ENCODE assay signal across 32 cellular contexts in genomic region chr12:95978774-95979173, GRCh38. TPM values are rescaled to one million over a fixed set of nuclear protein-coding genes. Genes with fewer than 3 reads are reported as not detected.
DNase-seq lines count a peak whose midpoint lies in the region; ATAC-seq, FAIRE-seq and TF ChIP-seq lines count a peak whose summit lies in the region.
"Had no signal": no experiment of that assay in that cellular context is flagged by ENCODE, and none has a peak within 500 bp of the region (broad histone marks: within the 10 kb centered on the region; RNA-seq: fewer than 3 reads in every experiment).

No MANE protein-coding gene starts in this region.

- H3K4me3 ChIP-seq in HepG2 (replicated peaks in 1 of 3; ENCODE audit: insufficient read depth in 1 of 3, low read depth in 2 of 3, low read length in 3 of 3) (no peak overlapping the region), right lobe of liver (no peak overlapping the region), K562 (no peak overlapping the region), liver (ENCODE audit: low read depth in 1 of 3, low read length in 3 of 3) (no peak overlapping the region)
- H3K4me3 ChIP-seq: BLaER1, GM12878 had no signal

- TF ChIP-seq RAD21 in HepG2 (CRISPR knock-in tag; IDR thresholded peaks at IDR 0.05) (no peak), K562 (CRISPR knock-in tag; conservative IDR thresholded peaks at IDR 0.05 in 1 of 2, IDR thresholded peaks at IDR 0.05 in 1 of 2) (no peak), liver (IDR thresholded peaks at IDR 0.05) (no peak)

- DNase-seq in HepG2 (ENCODE audit: low spot score) = no peak
- no peak for DNase-seq in right lobe of liver
- peak in 1 of 4 experiments; percentile 6 for DNase-seq in K562 (ENCODE audit: extremely low read depth in 1 of 4, low spot score in 3 of 4)
- peak; percentile 7 for DNase-seq in ecto neural progenitor cell (ENCODE audit: low spot score)
- DNase-seq in effector CD8-positive, alpha-beta T cell (lab: John Stamatoyannopoulos, UW) = no peak
- no peak for DNase-seq in activated gamma-delta T cell treated with Interleukin-2 at 50 U/mL for 16 hours
- DNase-seq: 8988T; ACHN; BE2C; C1 segment of cervical spinal cord; CD4-positive, alpha-beta memory T cell; CD4-positive, CD25-positive, alpha-beta regulatory T cell; CD8-positive, alpha-beta memory T cell; COR-L47; DMS 273 treated with DMSO at 0.1 percent for 48 hours; DMS153; DMS53; DMS79; DND-41; EL; GDM1 had no signal

- no peak overlapping the region; the same call in 1 of the 2 replicates for H3K4me2 ChIP-seq in HepG2 (ENCODE audit: low read depth, low read length)
- no peak overlapping the region; the same call in 1 of the 2 replicates for H3K4me2 ChIP-seq in K562 (ENCODE audit: insufficient read depth, low read length)
- H3K4me2 ChIP-seq: BLaER1 had no signal

- H3K27ac ChIP-seq in HepG2 (ENCODE audit: extremely low read length, insufficient read depth, low read length) (no peak overlapping the region), right lobe of liver (peak overlapping the region in 1 of 3 donors; percentile 77), K562 (ENCODE audit: extremely low read depth, low read depth, low read length) (no peak overlapping the region), liver (ENCODE audit: low read depth in 1 of 2, low read length in 2 of 2) (no peak overlapping the region)
- H3K27ac ChIP-seq: BLaER1 had no signal

- H3K9me3 ChIP-seq in HepG2 (ENCODE audit: low read length) = no peaks in the 10 kb centered on the region
- H3K9me3 ChIP-seq in right lobe of liver = no peaks in the 10 kb centered on the region
- H3K9me3 ChIP-seq in K562 (replicated peaks; ENCODE audit: control insufficient read depth, insufficient read depth, low read depth, low read length) = no peaks in the 10 kb centered on the region
- no peaks in the 10 kb centered on the region for H3K9me3 ChIP-seq in liver (ENCODE audit: control insufficient read depth in 4 of 4, low read length in 3 of 4)
- H3K9me3 ChIP-seq: BE2C, BLaER1 had no signal

- in situ Hi-C loops in HepG2 (cut with HindIII; ENCODE audit: extremely low pct_ligation_motif_present, low pct_unique_long_range_greater_than_20kb) (loop anchor here (25.0 kb wide), 1 partner anchor 391 kb away; no protein-coding TSS in a partner anchor), K562 (cut with MboI) (no loop called here)

- FAIRE-seq in HepG2 (lab: Jason Lieb, UNC) (no peak), K562 (lab: Jason Lieb, UNC) (no peak)
- FAIRE-seq: A204.1, GM12878, GM12892, GM18507 had no signal

- ATAC-seq in HepG2 (no peak), right lobe of liver (no peak), K562 (no peak), GM18517 (IDR thresholded peaks at IDR 0.05; ENCODE audit: unreplicated experiment) (no peak)
- ATAC-seq: GM12878 had no signal

- no peaks in the 10 kb centered on the region for H4K20me1 ChIP-seq in HepG2 (ENCODE audit: insufficient read depth, low read length)
- no peaks in the 10 kb centered on the region for H4K20me1 ChIP-seq in K562 (replicated peaks; ENCODE audit: control insufficient read depth, insufficient read depth, low read length)
- H4K20me1 ChIP-seq: BLaER1 had no signal

- intact Hi-C loops in HepG2 (cut with micrococcal nuclease; ENCODE audit: unreplicated experiment) = no loop called here
- intact Hi-C loops in right lobe of liver (cut with DNase I) = no loop called here
- intact Hi-C loops in K562 (cut with micrococcal nuclease) = no loop called here

- TF ChIP-seq CTCF in HepG2 (CRISPR knock-in tag; IDR thresholded peaks at IDR 0.05) (no peak), right lobe of liver (IDR thresholded peaks at IDR 0.05) (no peak), K562 (IDR thresholded peaks at IDR 0.05 in 2 of 3, conservative IDR thresholded peaks at IDR 0.05 in 1 of 3; ENCODE audit: insufficient read depth in 2 of 3, low read depth in 1 of 3, low read length in 3 of 3) (no peak), liver (IDR thresholded peaks at IDR 0.05; ENCODE audit: low read depth, low read length, missing input control) (no peak)

- no peaks in the 10 kb centered on the region for H3K9me1 ChIP-seq in K562 (ENCODE audit: control insufficient read depth, insufficient read depth, low read length)

- TF ChIP-seq EP300 in HepG2 (IDR thresholded peaks at IDR 0.05; ENCODE audit: low read depth in 2 of 2, low read length in 2 of 2) = peak in 1 of 2 experiments; percentile 42; a peak in 1 of 4 replicates
- TF ChIP-seq EP300 in HepG2 (CRISPR knock-in tag; IDR thresholded peaks at IDR 0.05; ENCODE audit: borderline replicate concordance) = no peak
- no peak for TF ChIP-seq EP300 in K562 (IDR thresholded peaks at IDR 0.05; ENCODE audit: low read length)

- WGBS in HepG2 (ENCODE audit: low lambda C conversion rate) = 50% methylated on average over 3 of the region's 3 CpGs
- WGBS in right lobe of liver (ENCODE audit: insufficient coverage, low coverage, low lambda C conversion rate, missing lambda C conversion rate) = 76% methylated on average over 3 of the region's 3 CpGs
- 9% methylated on average over 3 of the region's 3 CpGs for WGBS in K562 (ENCODE audit: insufficient coverage, low coverage, missing lambda C conversion rate)
- WGBS in liver = 78% methylated on average over 3 of the region's 3 CpGs

- peaks cover 71% of the 10 kb centered on the region for H3K4me1 ChIP-seq in HepG2 (ENCODE audit: insufficient read depth, low read length)
- H3K4me1 ChIP-seq in right lobe of liver = peaks cover 0 to 53% (median 9%) of the 10 kb centered on the region in 4 donors
- peaks cover 0 to 5% of the 10 kb centered on the region in 2 experiments; a peak in 1 of 5 replicates for H3K4me1 ChIP-seq in K562 (replicated peaks in 1 of 2; ENCODE audit: control insufficient read depth in 2 of 2, insufficient read depth in 2 of 2, low read length in 2 of 2)
- H3K4me1 ChIP-seq in liver (ENCODE audit: control insufficient read depth in 4 of 4, insufficient read depth in 4 of 4, low read length in 3 of 4) = peaks cover 4 to 38% (median 27%) of the 10 kb centered on the region in 4 donors
- H3K4me1 ChIP-seq: BE2C, BLaER1 had no signal

- H3K36me3 ChIP-seq in HepG2 (replicated peaks in 1 of 2; ENCODE audit: control insufficient read depth in 1 of 2, insufficient read depth in 2 of 2, low read length in 2 of 2) (no peaks in the 10 kb centered on the region), right lobe of liver (peaks cover 0 to 14% (median 4%) of the 10 kb centered on the region in 4 donors), K562 (ENCODE audit: control insufficient read depth, insufficient read depth, low read length) (no peaks in the 10 kb centered on the region), liver (ENCODE audit: control insufficient read depth in 4 of 4, insufficient read depth in 3 of 4, low read depth in 1 of 4, low read length in 3 of 4) (peaks cover 2 to 46% (median 31%) of the 10 kb centered on the region in 4 donors)
- H3K36me3 ChIP-seq: BE2C, BLaER1 had no signal

- BruUV-seq in HepG2 (replicated peaks; lab: Mats Ljungman, UMichigan) (no TSS peak), K562 (replicated peaks; lab: Mats Ljungman, UMichigan) (no TSS peak)

- H3K9ac ChIP-seq in HepG2 (ENCODE audit: insufficient read depth, low read depth, low read length) = no peak overlapping the region
- no peak overlapping the region for H3K9ac ChIP-seq in K562 (ENCODE audit: insufficient read depth in 1 of 2, low read depth in 2 of 2, low read length in 2 of 2)
- no peak overlapping the region for H3K9ac ChIP-seq in liver (ENCODE audit: low read depth in 1 of 2, low read length in 2 of 2)
- H3K9ac ChIP-seq: BLaER1 had no signal

- no peaks in the 10 kb centered on the region for H3K79me2 ChIP-seq in HepG2 (ENCODE audit: insufficient read depth, low read length)
- H3K79me2 ChIP-seq in K562 (ENCODE audit: control insufficient read depth, insufficient read depth, low read length) = no peaks in the 10 kb centered on the region

- CTCF ChIA-PET in HepG2 (lab: Yijun Ruan, JAX; ENCODE audit: low intra/inter-chr PET ratio, low total read pairs) (no interaction called here), K562 (lab: Yijun Ruan, JAX; ENCODE audit: low intra/inter-chr PET ratio) (no interaction called here)

- H2AFZ ChIP-seq in HepG2 (ENCODE audit: low read length) (no peak overlapping the region), K562 (ENCODE audit: low read depth, low read length) (no peak overlapping the region)

- TF ChIP-seq POLR2A in HepG2 (IDR thresholded peaks at IDR 0.05; ENCODE audit: insufficient read depth in 1 of 2, low read depth in 2 of 2, low read length in 2 of 2) = no peak
- TF ChIP-seq POLR2A in right lobe of liver (IDR thresholded peaks at IDR 0.05) = no peak
- no peak for TF ChIP-seq POLR2A in K562 (conservative IDR thresholded peaks at IDR 0.05)

- H3K27me3 ChIP-seq in HepG2 (ENCODE audit: control insufficient read depth in 1 of 2, insufficient read depth in 2 of 2, low read length in 2 of 2) (no peaks in the 10 kb centered on the region), right lobe of liver (no peaks in the 10 kb centered on the region), K562 (ENCODE audit: control insufficient read depth in 2 of 2, insufficient read depth in 2 of 2, low read length in 2 of 2) (peaks cover 17 to 18% of the 10 kb centered on the region in 2 experiments; a peak in 4 of 5 replicates), liver (ENCODE audit: control insufficient read depth in 4 of 4, insufficient read depth in 4 of 4, low read length in 3 of 4) (no peaks in the 10 kb centered on the region)
- H3K27me3 ChIP-seq: BLaER1 had no signal

- POLR2A ChIA-PET in HepG2 (lab: Yijun Ruan, JAX) (interaction anchor here (1.7 to 7.0 kb wide), 5 partner anchors 12 to 36 kb away, joined by 6 to 92 read pairs (median 10); partner anchors contain the start of genes AMDHD1, CCDC38 and HAL), K562 (lab: Yijun Ruan, JAX) (interaction anchor here (0.9 to 1.3 kb wide), 2 partner anchors 11 to 19 kb away, joined by 3 to 4 read pairs; no protein-coding TSS in a partner anchor)

RNA-seq across cellular contexts. Expression of gene HAL, which starts 17.4 kb away (rescaled TPM):
- total RNA-seq in HepG2 (2016; rRNA removed; fragmentation: Illumina TruSeq; extraction: Trizol) (0.56 and 0.89 TPM in 2 replicates), right lobe of liver (100 to 1,000 TPM in 5 of 6 experiments, 10 to 100 TPM in 1; 95.8 to 190 (median 174) TPM), K562 (2014; rRNA removed) (not detected in 2 replicates), K562 (2014; rRNA removed; fragmentation: Illumina TruSeq; extraction: Trizol) (not detected in 2 replicates), K562 (2015; rRNA removed; fragmentation: Illumina TruSeq; extraction: Trizol) (0.04 TPM in 1 of 2 replicates, not detected in the other), K562 (2021) (0.20 TPM in 1 of 2 replicates, not detected in the other), liver (100 to 1,000 TPM; 125 to 174 TPM)
- total RNA-seq in HepG2 (2016; cell fraction: cytosol; rRNA removed; fragmentation: Illumina TruSeq; extraction: Trizol; ENCODE audit: low read depth) = 0.10 and 0.26 TPM in 2 replicates
- 0.58 and 1.1 TPM in 2 replicates for total RNA-seq in HepG2 (2016; cell fraction: insoluble cytoplasmic fraction; rRNA removed; fragmentation: Illumina TruSeq; extraction: Trizol)
- total RNA-seq in HepG2 (2016; cell fraction: membrane; rRNA removed; fragmentation: Illumina TruSeq; extraction: Trizol) = 0.22 and 0.59 TPM in 2 replicates
- 1.8 and 2.1 TPM in 2 replicates for total RNA-seq in HepG2 (2016; cell fraction: nucleus; rRNA removed; fragmentation: Illumina TruSeq; extraction: Trizol)
- polyA plus RNA-seq in HepG2 (2011; rRNA removed) (37.8 and 63.7 TPM in 2 replicates), K562 (2011; rRNA removed) (0.03 and 0.36 TPM in 2 replicates), K562 (2014; fragmentation: Illumina TruSeq; extraction: Trizol) (0.03 and 0.04 TPM in 2 replicates), K562 (2014; fragmentation: Nextera tagmentation; extraction: Ambion mirVana) (not detected), K562 (2014; rRNA removed) (0.28 TPM in 1 of 2 replicates, not detected in the other), liver (100 to 1,000 TPM in 1 of 2 donors, 10 to 100 TPM in 1; 62.4 to 114 TPM)
- 17.0 and 30.5 TPM in 2 replicates for polyA plus RNA-seq in HepG2 (2011; cell fraction: cytosol; rRNA removed)
- polyA plus RNA-seq in HepG2 (2011; cell fraction: nucleus; rRNA removed) = 159 and 187 TPM in 2 replicates
- polyA plus RNA-seq in HepG2 (2012) = 38.1 and 88.4 TPM in 2 replicates
- polyA plus RNA-seq in HepG2 (2016; cell fraction: cytosol; fragmentation: Illumina TruSeq; extraction: Trizol; ENCODE audit: low read depth) = 0.11 TPM in 2 replicates
- polyA plus RNA-seq in HepG2 (2016; cell fraction: insoluble cytoplasmic fraction; fragmentation: Illumina TruSeq; extraction: Trizol; ENCODE audit: low read depth) = 0.50 and 0.67 TPM in 2 replicates
- polyA plus RNA-seq in HepG2 (2016; cell fraction: membrane; fragmentation: Illumina TruSeq; extraction: Trizol; ENCODE audit: low read depth) = 0.20 and 0.25 TPM in 2 replicates
- polyA plus RNA-seq in HepG2 (2016; cell fraction: nucleus; fragmentation: Illumina TruSeq; extraction: Trizol; ENCODE audit: insufficient read depth, low read depth) = 1.8 and 2.3 TPM in 2 replicates
- 3.5 and 84.7 TPM in 2 replicates for polyA minus RNA-seq in HepG2 (2011; rRNA and poly(A)+ RNA removed; ENCODE audit: low replicate concordance)
- polyA minus RNA-seq in HepG2 (2011; cell fraction: cytosol; rRNA and poly(A)+ RNA removed) = 24.7 and 49.8 TPM in 2 replicates
- 65.0 and 124 TPM in 2 replicates for polyA minus RNA-seq in HepG2 (2011; cell fraction: nucleus; rRNA and poly(A)+ RNA removed)
- 0.90 and 1.3 TPM in 2 replicates for total RNA-seq in K562 (2011; cell fraction: chromatin; rRNA removed; ENCODE audit: low replicate concordance)
- total RNA-seq in K562 (2011; cell fraction: nucleolus; rRNA removed) = not detected in 2 replicates
- 2.4 TPM in 1 of 2 replicates, not detected in the other for total RNA-seq in K562 (2011; cell fraction: nucleoplasm; rRNA removed)
- 0.03 TPM in 1 of 2 replicates, not detected in the other for polyA plus RNA-seq in K562 (2011; cell fraction: cytosol; rRNA removed)
- 0.34 and 0.76 TPM in 2 replicates for polyA plus RNA-seq in K562 (2011; cell fraction: nucleus; rRNA removed)
- 0.09 and 0.12 TPM in 2 replicates for polyA plus RNA-seq in K562 (2012)
- polyA minus RNA-seq in K562 (2011; rRNA and poly(A)+ RNA removed) = not detected in 2 replicates
- not detected in 2 replicates for polyA minus RNA-seq in K562 (2011; cell fraction: cytosol; rRNA and poly(A)+ RNA removed)
- polyA minus RNA-seq in K562 (2011; cell fraction: nucleus; rRNA and poly(A)+ RNA removed) = not detected in 2 replicates
- total RNA-seq: Daoy, G401 had no signal
- polyA plus RNA-seq: CD4-positive, alpha-beta memory T cell; CD4-positive, CD25-positive, alpha-beta regulatory T cell; CD8-positive, alpha-beta memory T cell had no signal

RNA-seq across cellular contexts. Expression of gene AMDHD1, which starts 35.6 kb away (rescaled TPM):
- total RNA-seq in HepG2 (2016; rRNA removed; fragmentation: Illumina TruSeq; extraction: Trizol) (6.2 and 6.5 TPM in 2 replicates), right lobe of liver (10 to 100 TPM; 41.4 to 97.8 (median 69.1) TPM), K562 (2014; rRNA removed) (not detected in 2 replicates), K562 (2014; rRNA removed; fragmentation: Illumina TruSeq; extraction: Trizol) (not detected in 2 replicates), K562 (2015; rRNA removed; fragmentation: Illumina TruSeq; extraction: Trizol) (not detected in 2 replicates), K562 (2021) (not detected in 2 replicates), liver (100 to 1,000 TPM in 1 of 2 donors, 10 to 100 TPM in 1; 56.7 to 124 TPM)
- 0.91 and 1.2 TPM in 2 replicates for total RNA-seq in HepG2 (2016; cell fraction: cytosol; rRNA removed; fragmentation: Illumina TruSeq; extraction: Trizol; ENCODE audit: low read depth)
- total RNA-seq in HepG2 (2016; cell fraction: insoluble cytoplasmic fraction; rRNA removed; fragmentation: Illumina TruSeq; extraction: Trizol) = 6.5 and 6.7 TPM in 2 replicates
- total RNA-seq in HepG2 (2016; cell fraction: membrane; rRNA removed; fragmentation: Illumina TruSeq; extraction: Trizol) = 2.3 and 2.7 TPM in 2 replicates
- 4.1 and 7.2 TPM in 2 replicates for total RNA-seq in HepG2 (2016; cell fraction: nucleus; rRNA removed; fragmentation: Illumina TruSeq; extraction: Trizol)
- polyA plus RNA-seq in HepG2 (2011; rRNA removed) (29.6 and 31.5 TPM in 2 replicates), K562 (2011; rRNA removed) (not detected in 2 replicates), K562 (2014; fragmentation: Illumina TruSeq; extraction: Trizol) (not detected in 2 replicates), K562 (2014; fragmentation: Nextera tagmentation; extraction: Ambion mirVana) (not detected), K562 (2014; rRNA removed) (not detected in 2 replicates), liver (100 to 1,000 TPM in 1 of 2 donors, 10 to 100 TPM in 1; 50.3 to 105 TPM)
- 16.5 and 18.2 TPM in 2 replicates for polyA plus RNA-seq in HepG2 (2011; cell fraction: cytosol; rRNA removed)
- polyA plus RNA-seq in HepG2 (2011; cell fraction: nucleus; rRNA removed) = 119 and 127 TPM in 2 replicates
- 21.2 and 31.4 TPM in 2 replicates for polyA plus RNA-seq in HepG2 (2012)
- polyA plus RNA-seq in HepG2 (2016; cell fraction: cytosol; fragmentation: Illumina TruSeq; extraction: Trizol; ENCODE audit: low read depth) = 0.93 and 1.1 TPM in 2 replicates
- polyA plus RNA-seq in HepG2 (2016; cell fraction: insoluble cytoplasmic fraction; fragmentation: Illumina TruSeq; extraction: Trizol; ENCODE audit: low read depth) = 6.7 and 6.9 TPM in 2 replicates
- polyA plus RNA-seq in HepG2 (2016; cell fraction: membrane; fragmentation: Illumina TruSeq; extraction: Trizol; ENCODE audit: low read depth) = 1.9 and 2.6 TPM in 2 replicates
- 16.1 and 17.7 TPM in 2 replicates for polyA plus RNA-seq in HepG2 (2016; cell fraction: nucleus; fragmentation: Illumina TruSeq; extraction: Trizol; ENCODE audit: insufficient read depth, low read depth)
- polyA minus RNA-seq in HepG2 (2011; rRNA and poly(A)+ RNA removed; ENCODE audit: low replicate concordance) = 1.8 and 25.6 TPM in 2 replicates
- polyA minus RNA-seq in HepG2 (2011; cell fraction: cytosol; rRNA and poly(A)+ RNA removed) = 8.2 and 13.4 TPM in 2 replicates
- 15.7 and 18.8 TPM in 2 replicates for polyA minus RNA-seq in HepG2 (2011; cell fraction: nucleus; rRNA and poly(A)+ RNA removed)
- not detected in 2 replicates for total RNA-seq in K562 (2011; cell fraction: chromatin; rRNA removed; ENCODE audit: low replicate concordance)
- not detected in 2 replicates for total RNA-seq in K562 (2011; cell fraction: nucleolus; rRNA removed)
- total RNA-seq in K562 (2011; cell fraction: nucleoplasm; rRNA removed) = not detected in 2 replicates
- not detected in 2 replicates for polyA plus RNA-seq in K562 (2011; cell fraction: cytosol; rRNA removed)
- polyA plus RNA-seq in K562 (2011; cell fraction: nucleus; rRNA removed) = not detected in 2 replicates
- not detected in 2 replicates for polyA plus RNA-seq in K562 (2012)
- polyA minus RNA-seq in K562 (2011; rRNA and poly(A)+ RNA removed) = not detected in 2 replicates
- not detected in 2 replicates for polyA minus RNA-seq in K562 (2011; cell fraction: cytosol; rRNA and poly(A)+ RNA removed)
- polyA minus RNA-seq in K562 (2011; cell fraction: nucleus; rRNA and poly(A)+ RNA removed) = not detected in 2 replicates

RNA-seq across cellular contexts. Expression of gene CCDC38, which starts 36.4 kb away (rescaled TPM):
- total RNA-seq in HepG2 (2016; rRNA removed; fragmentation: Illumina TruSeq; extraction: Trizol) (0.18 and 0.24 TPM in 2 replicates), right lobe of liver (1 to 10 TPM in 2 of 6 experiments, under 1 TPM in 4; 0.19 to 1.8 (median 0.89) TPM), K562 (2014; rRNA removed) (not detected in 2 replicates), K562 (2014; rRNA removed; fragmentation: Illumina TruSeq; extraction: Trizol) (not detected in 2 replicates), K562 (2015; rRNA removed; fragmentation: Illumina TruSeq; extraction: Trizol) (not detected in 2 replicates), K562 (2021) (not detected in 2 replicates), liver (1 to 10 TPM; 1.3 to 1.4 TPM)
- 0.10 and 0.18 TPM in 2 replicates for total RNA-seq in HepG2 (2016; cell fraction: cytosol; rRNA removed; fragmentation: Illumina TruSeq; extraction: Trizol; ENCODE audit: low read depth)
- 0.18 and 0.22 TPM in 2 replicates for total RNA-seq in HepG2 (2016; cell fraction: insoluble cytoplasmic fraction; rRNA removed; fragmentation: Illumina TruSeq; extraction: Trizol)
- 0.24 and 0.53 TPM in 2 replicates for total RNA-seq in HepG2 (2016; cell fraction: membrane; rRNA removed; fragmentation: Illumina TruSeq; extraction: Trizol)
- 0.22 and 0.31 TPM in 2 replicates for total RNA-seq in HepG2 (2016; cell fraction: nucleus; rRNA removed; fragmentation: Illumina TruSeq; extraction: Trizol)
- polyA plus RNA-seq in HepG2 (2011; rRNA removed) (0.30 and 0.32 TPM in 2 replicates), K562 (2011; rRNA removed) (not detected in 2 replicates), K562 (2014; fragmentation: Illumina TruSeq; extraction: Trizol) (not detected in 2 replicates), K562 (2014; fragmentation: Nextera tagmentation; extraction: Ambion mirVana) (not detected), K562 (2014; rRNA removed) (not detected in 2 replicates), liver (under 1 TPM; 0.46 to 0.61 TPM)
- 0.13 and 0.35 TPM in 2 replicates for polyA plus RNA-seq in HepG2 (2011; cell fraction: cytosol; rRNA removed)
- polyA plus RNA-seq in HepG2 (2011; cell fraction: nucleus; rRNA removed) = 0.13 and 0.17 TPM in 2 replicates
- 0.36 and 0.39 TPM in 2 replicates for polyA plus RNA-seq in HepG2 (2012)
- 0.05 and 0.08 TPM in 2 replicates for polyA plus RNA-seq in HepG2 (2016; cell fraction: cytosol; fragmentation: Illumina TruSeq; extraction: Trizol; ENCODE audit: low read depth)
- 0.29 and 0.36 TPM in 2 replicates for polyA plus RNA-seq in HepG2 (2016; cell fraction: insoluble cytoplasmic fraction; fragmentation: Illumina TruSeq; extraction: Trizol; ENCODE audit: low read depth)
- polyA plus RNA-seq in HepG2 (2016; cell fraction: membrane; fragmentation: Illumina TruSeq; extraction: Trizol; ENCODE audit: low read depth) = 0.17 and 0.19 TPM in 2 replicates
- 0.35 and 0.41 TPM in 2 replicates for polyA plus RNA-seq in HepG2 (2016; cell fraction: nucleus; fragmentation: Illumina TruSeq; extraction: Trizol; ENCODE audit: insufficient read depth, low read depth)
- polyA minus RNA-seq in HepG2 (2011; rRNA and poly(A)+ RNA removed; ENCODE audit: low replicate concordance) = 0.16 TPM in 1 of 2 replicates, not detected in the other
- 0.35 TPM in 1 of 2 replicates, not detected in the other for polyA minus RNA-seq in HepG2 (2011; cell fraction: cytosol; rRNA and poly(A)+ RNA removed)
- 0.26 and 1.1 TPM in 2 replicates for polyA minus RNA-seq in HepG2 (2011; cell fraction: nucleus; rRNA and poly(A)+ RNA removed)
- not detected in 2 replicates for total RNA-seq in K562 (2011; cell fraction: chromatin; rRNA removed; ENCODE audit: low replicate concordance)
- not detected in 2 replicates for total RNA-seq in K562 (2011; cell fraction: nucleolus; rRNA removed)
- not detected in 2 replicates for total RNA-seq in K562 (2011; cell fraction: nucleoplasm; rRNA removed)
- not detected in 2 replicates for polyA plus RNA-seq in K562 (2011; cell fraction: cytosol; rRNA removed)
- not detected in 2 replicates for polyA plus RNA-seq in K562 (2011; cell fraction: nucleus; rRNA removed)
- not detected in 2 replicates for polyA plus RNA-seq in K562 (2012)
- not detected in 2 replicates for polyA minus RNA-seq in K562 (2011; rRNA and poly(A)+ RNA removed)
- not detected in 2 replicates for polyA minus RNA-seq in K562 (2011; cell fraction: cytosol; rRNA and poly(A)+ RNA removed)
- polyA minus RNA-seq in K562 (2011; cell fraction: nucleus; rRNA and poly(A)+ RNA removed) = not detected in 2 replicates
- total RNA-seq: CD4-positive, CD25-positive, alpha-beta regulatory T cell; G401; GM12878 had no signal
- polyA plus RNA-seq: AG04450; CD14-positive monocyte; CD4-positive, CD25-positive, alpha-beta regulatory T cell; CD8-positive, alpha-beta memory T cell had no signal

RNA-seq across cellular contexts. Expression of gene LTA4H, which starts 56.6 kb away (rescaled TPM):
- total RNA-seq in HepG2 (2016; rRNA removed; fragmentation: Illumina TruSeq; extraction: Trizol) (90.4 and 114 TPM in 2 replicates), right lobe of liver (10 to 100 TPM; 19.0 to 32.5 (median 27.1) TPM), K562 (2014; rRNA removed) (25.2 and 27.8 TPM in 2 replicates), K562 (2014; rRNA removed; fragmentation: Illumina TruSeq; extraction: Trizol) (42.9 and 47.0 TPM in 2 replicates), K562 (2015; rRNA removed; fragmentation: Illumina TruSeq; extraction: Trizol) (39.2 and 40.5 TPM in 2 replicates), K562 (2021) (32.9 and 33.2 TPM in 2 replicates), liver (10 to 100 TPM; 25.1 to 34.5 TPM)
- 19.9 and 28.2 TPM in 2 replicates for total RNA-seq in HepG2 (2016; cell fraction: cytosol; rRNA removed; fragmentation: Illumina TruSeq; extraction: Trizol; ENCODE audit: low read depth)
- 86.9 and 108 TPM in 2 replicates for total RNA-seq in HepG2 (2016; cell fraction: insoluble cytoplasmic fraction; rRNA removed; fragmentation: Illumina TruSeq; extraction: Trizol)
- total RNA-seq in HepG2 (2016; cell fraction: membrane; rRNA removed; fragmentation: Illumina TruSeq; extraction: Trizol) = 66.0 and 81.9 TPM in 2 replicates
- total RNA-seq in HepG2 (2016; cell fraction: nucleus; rRNA removed; fragmentation: Illumina TruSeq; extraction: Trizol) = 54.5 and 55.7 TPM in 2 replicates
- polyA plus RNA-seq in HepG2 (2011; rRNA removed) (74.4 and 87.5 TPM in 2 replicates), K562 (2011; rRNA removed) (39.3 and 57.4 TPM in 2 replicates), K562 (2014; fragmentation: Illumina TruSeq; extraction: Trizol) (45.8 and 58.1 TPM in 2 replicates), K562 (2014; fragmentation: Nextera tagmentation; extraction: Ambion mirVana) (10 to 100 TPM; 37.6 to 46.8 TPM), K562 (2014; rRNA removed) (35.7 and 42.9 TPM in 2 replicates), liver (10 to 100 TPM; 16.6 to 16.7 TPM)
- 50.8 and 73.9 TPM in 2 replicates for polyA plus RNA-seq in HepG2 (2011; cell fraction: cytosol; rRNA removed)
- 43.0 and 54.3 TPM in 2 replicates for polyA plus RNA-seq in HepG2 (2011; cell fraction: nucleus; rRNA removed)
- polyA plus RNA-seq in HepG2 (2012) = 111 and 121 TPM in 2 replicates
- 22.4 and 25.2 TPM in 2 replicates for polyA plus RNA-seq in HepG2 (2016; cell fraction: cytosol; fragmentation: Illumina TruSeq; extraction: Trizol; ENCODE audit: low read depth)
- polyA plus RNA-seq in HepG2 (2016; cell fraction: insoluble cytoplasmic fraction; fragmentation: Illumina TruSeq; extraction: Trizol; ENCODE audit: low read depth) = 97.9 and 98.6 TPM in 2 replicates
- polyA plus RNA-seq in HepG2 (2016; cell fraction: membrane; fragmentation: Illumina TruSeq; extraction: Trizol; ENCODE audit: low read depth) = 49.0 and 58.4 TPM in 2 replicates
- polyA plus RNA-seq in HepG2 (2016; cell fraction: nucleus; fragmentation: Illumina TruSeq; extraction: Trizol; ENCODE audit: insufficient read depth, low read depth) = 57.8 and 60.3 TPM in 2 replicates
- polyA minus RNA-seq in HepG2 (2011; rRNA and poly(A)+ RNA removed; ENCODE audit: low replicate concordance) = 53.9 and 54.2 TPM in 2 replicates
- polyA minus RNA-seq in HepG2 (2011; cell fraction: cytosol; rRNA and poly(A)+ RNA removed) = 45.7 and 50.7 TPM in 2 replicates
- 50.5 and 65.3 TPM in 2 replicates for polyA minus RNA-seq in HepG2 (2011; cell fraction: nucleus; rRNA and poly(A)+ RNA removed)
- 12.4 and 32.0 TPM in 2 replicates for total RNA-seq in K562 (2011; cell fraction: chromatin; rRNA removed; ENCODE audit: low replicate concordance)
- total RNA-seq in K562 (2011; cell fraction: nucleolus; rRNA removed) = 6.5 and 7.2 TPM in 2 replicates
- 15.5 and 30.9 TPM in 2 replicates for total RNA-seq in K562 (2011; cell fraction: nucleoplasm; rRNA removed)
- polyA plus RNA-seq in K562 (2011; cell fraction: cytosol; rRNA removed) = 16.1 and 28.4 TPM in 2 replicates
- polyA plus RNA-seq in K562 (2011; cell fraction: nucleus; rRNA removed) = 21.6 and 26.4 TPM in 2 replicates
- 33.7 and 49.1 TPM in 2 replicates for polyA plus RNA-seq in K562 (2012)
- polyA minus RNA-seq in K562 (2011; rRNA and poly(A)+ RNA removed) = 38.7 and 44.6 TPM in 2 replicates
- polyA minus RNA-seq in K562 (2011; cell fraction: cytosol; rRNA and poly(A)+ RNA removed) = 16.6 and 19.8 TPM in 2 replicates
- 11.7 and 15.2 TPM in 2 replicates for polyA minus RNA-seq in K562 (2011; cell fraction: nucleus; rRNA and poly(A)+ RNA removed)

Comparison
In these comparisons a context has a peak if more than half of its experiments do, and no peak if none do; other contexts are left out.
1. RNA of gene HAL, which starts 17.4 kb away (total RNA-seq): 95.8 to 190 TPM in right lobe of liver and 125 to 174 TPM in liver; 0.10 to 2.1 TPM in HepG2 and 0.04 to 2.4 TPM in K562; every median in the first group is over 10 times any median in the second.
2. Of the 241 proteins assayed by ChIP-seq in both HepG2 and K562: peak only in HepG2: ATF2, BCL6, FOXA3, GATAD2A, HMG20A, HOMEZ and 4 more; only in K562: none; in both: ESRRA; in neither: 225; mixed calls (peak in some experiments, not most) for 5.